8 cellular contexts compared by ENCODE assay signal in the genomic region with DNA sequence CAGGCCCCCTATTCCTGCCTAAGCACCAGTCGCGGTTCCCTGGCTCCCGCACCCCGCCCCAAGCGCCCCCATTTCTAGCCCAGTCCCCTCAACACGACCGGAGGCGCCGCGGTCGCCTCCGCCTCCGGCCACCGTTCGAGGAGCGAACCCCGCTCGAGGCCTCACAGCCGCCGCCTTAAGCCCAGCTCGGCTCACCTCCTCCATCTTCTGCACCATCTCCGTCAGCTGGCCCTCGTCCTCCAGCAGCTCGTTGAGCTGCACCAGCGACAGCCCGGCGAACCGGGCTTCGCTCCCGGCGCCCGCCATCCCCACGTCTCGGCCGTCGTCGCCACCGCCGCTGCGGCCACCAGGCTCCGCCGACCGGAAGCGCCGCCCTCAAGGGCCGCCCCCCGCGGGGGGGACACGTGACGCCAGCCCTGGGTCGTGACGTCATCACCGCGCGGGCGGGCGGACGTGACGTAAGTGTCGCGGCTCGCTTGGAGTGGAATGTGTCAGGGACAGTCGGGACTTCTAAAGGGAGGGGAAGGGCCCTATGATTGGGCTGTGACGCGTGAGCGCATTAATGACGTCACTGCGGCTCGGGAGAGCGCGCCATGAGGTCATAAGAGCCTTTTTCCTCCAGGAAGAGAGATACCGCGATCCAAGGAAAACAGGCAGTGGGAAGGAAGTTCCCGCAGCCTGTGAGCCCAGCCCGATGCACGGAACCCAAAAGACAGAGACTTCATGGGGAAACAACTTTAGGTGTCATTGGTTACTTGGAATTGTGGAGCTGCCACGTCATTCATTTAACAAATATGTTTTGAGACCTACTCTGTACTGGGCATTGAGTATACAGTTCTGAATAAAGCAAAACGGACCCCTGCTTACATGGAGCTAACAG. TPM values are rescaled to one million over a fixed set of nuclear protein-coding genes. Genes with fewer than 3 reads are reported as not detected.
A peak's percentile ranks its signal among the peaks of the same experiment; 100 is the strongest.
DNase-seq lines count a peak whose midpoint lies in the region; ATAC-seq and TF ChIP-seq lines count a peak whose summit lies in the region.

A gene with protein sequence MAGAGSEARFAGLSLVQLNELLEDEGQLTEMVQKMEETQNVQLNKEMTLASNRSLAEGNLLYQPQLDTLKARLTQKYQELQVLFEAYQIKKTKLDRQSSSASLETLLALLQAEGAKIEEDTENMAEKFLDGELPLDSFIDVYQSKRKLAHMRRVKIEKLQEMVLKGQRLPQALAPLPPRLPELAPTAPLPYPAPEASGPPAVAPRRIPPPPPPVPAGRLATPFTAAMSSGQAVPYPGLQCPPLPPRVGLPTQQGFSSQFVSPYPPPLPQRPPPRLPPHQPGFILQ (minus strand): TSS at position 368 of the 880 bp plus-strand sequence. CDS start 62 bp downstream, at position 306.

- peak; percentile 26; the same call in 1 of the 2 replicates for TF ChIP-seq EP300 in Ishikawa (IDR thresholded peaks at IDR 0.05; ENCODE audit: borderline replicate concordance)

- peak within 1 kb of the TSS; percentile 92 for H3K27ac Mint-ChIP-seq in activated naive CD8-positive, alpha-beta T cell
- H3K27ac Mint-ChIP-seq in osteocyte (ENCODE audit: unreplicated experiment), result peak within 1 kb of the TSS; percentile 95

- CTCF ChIA-PET in AG04450 (lab: Charles Lee), result no interaction called here

- TF ChIP-seq RAD21 in Ishikawa (IDR thresholded peaks at IDR 0.05; ENCODE audit: low read depth), result no peak

- peak; percentile 36 for ATAC-seq in GM18861 (IDR thresholded peaks at IDR 0.05; ENCODE audit: unreplicated experiment)
- ATAC-seq in SK-N-SH treated with all-trans-retinoic acid at 6 μM for 48 hours, result peak; percentile 78

- peak within 1 kb of the TSS; percentile 82 for H3K27ac ChIP-seq in AG04450 (ENCODE audit: low read depth, low read length)
- peak within 1 kb of the TSS; percentile 78 for H3K27ac ChIP-seq in temporal lobe (ENCODE audit: low read depth, low read length)

- H3K27me3 Mint-ChIP-seq in activated naive CD8-positive, alpha-beta T cell, result no peaks in the 10 kb centered on the region
- H3K27me3 Mint-ChIP-seq in osteocyte (ENCODE audit: unreplicated experiment), result no peaks in the 10 kb centered on the region

- peak within 1 kb of the TSS; percentile 92 for H3K4me3 Mint-ChIP-seq in activated naive CD8-positive, alpha-beta T cell
- peak within 1 kb of the TSS; percentile 95 for H3K4me3 Mint-ChIP-seq in osteocyte (ENCODE audit: unreplicated experiment)

- POLR2A ChIA-PET in AG04450 (lab: Yijun Ruan, JAX), result no interaction called here

- no peaks in the 10 kb centered on the region for H3K27me3 ChIP-seq in AG04450 (ENCODE audit: control insufficient read depth, insufficient read depth, low read length)

- peaks cover 3% of the 10 kb centered on the region for H3K36me3 Mint-ChIP-seq in activated naive CD8-positive, alpha-beta T cell
- no peaks in the 10 kb centered on the region for H3K36me3 Mint-ChIP-seq in osteocyte (ENCODE audit: unreplicated experiment)

- H3K4me1 Mint-ChIP-seq in activated naive CD8-positive, alpha-beta T cell (ENCODE audit: low read depth), result peaks cover 86% of the 10 kb centered on the region
- H3K4me1 Mint-ChIP-seq in osteocyte (ENCODE audit: unreplicated experiment), result peaks cover 60% of the 10 kb centered on the region

- DNase-seq in AG04450 (ENCODE audit: low read depth, low spot score) (no peak), glomerular visceral epithelial cell (ENCODE audit: extremely low spot score) (peak; percentile 80), osteocyte (ENCODE audit: extremely low spot score, unreplicated experiment) (peak; percentile 94)

- H3K9me3 ChIP-seq in AG04450 (ENCODE audit: control insufficient read depth, insufficient read depth, low read length), result peaks cover 2% of the 10 kb centered on the region; the same call in 1 of the 2 replicates

- TF ChIP-seq CTCF in AG04450 (IDR thresholded peaks at IDR 0.05; ENCODE audit: low read depth, low read length) (no peak), osteocyte (IDR thresholded peaks at IDR 0.05) (no peak)

- H3K4me3 ChIP-seq in AG04450 (ENCODE audit: low read depth, low read length), result peak within 1 kb of the TSS; percentile 92

- no peaks in the 10 kb centered on the region for H3K9me3 Mint-ChIP-seq in activated naive CD8-positive, alpha-beta T cell (ENCODE audit: low read depth)
- no peaks in the 10 kb centered on the region for H3K9me3 Mint-ChIP-seq in osteocyte (ENCODE audit: unreplicated experiment)

TF ChIP-seq in Ishikawa, 13 proteins besides CTCF, POLR2A, EP300 and RAD21:
- TF ChIP-seq CEBPB (IDR thresholded peaks at IDR 0.05) (no peak), ZBTB7A (IDR thresholded peaks at IDR 0.05; ENCODE audit: low read depth) (no peak), CREB1 (IDR thresholded peaks at IDR 0.05; ENCODE audit: low read depth) (peak; percentile 99), FOXM1 (IDR thresholded peaks at IDR 0.05; ENCODE audit: borderline replicate concordance, low read depth) (no peak), EGR1 (IDR thresholded peaks at IDR 0.05) (peak; percentile 78), TCF12 (IDR thresholded peaks at IDR 0.05; ENCODE audit: low read depth) (peak; percentile 58; the same call in 1 of the 2 replicates), YY1 (IDR thresholded peaks at IDR 0.05; ENCODE audit: low read depth) (peak; percentile 63; the same call in 1 of the 2 replicates)
- TF ChIP-seq, protein P1, sequence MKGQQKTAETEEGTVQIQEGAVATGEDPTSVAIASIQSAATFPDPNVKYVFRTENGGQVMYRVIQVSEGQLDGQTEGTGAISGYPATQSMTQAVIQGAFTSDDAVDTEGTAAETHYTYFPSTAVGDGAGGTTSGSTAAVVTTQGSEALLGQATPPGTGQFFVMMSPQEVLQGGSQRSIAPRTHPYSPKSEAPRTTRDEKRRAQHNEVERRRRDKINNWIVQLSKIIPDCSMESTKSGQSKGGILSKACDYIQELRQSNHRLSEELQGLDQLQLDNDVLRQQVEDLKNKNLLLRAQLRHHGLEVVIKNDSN (IDR thresholded peaks at IDR 0.05), result peak; percentile 96
- TF ChIP-seq, protein P2, sequence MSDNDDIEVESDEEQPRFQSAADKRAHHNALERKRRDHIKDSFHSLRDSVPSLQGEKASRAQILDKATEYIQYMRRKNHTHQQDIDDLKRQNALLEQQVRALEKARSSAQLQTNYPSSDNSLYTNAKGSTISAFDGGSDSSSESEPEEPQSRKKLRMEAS (IDR thresholded peaks at IDR 0.05), result peak; percentile 79
TF ChIP-seq in Ishikawa: peak in this region for 6.

TF ChIP-seq in SK-N-SH treated with all-trans-retinoic acid at 6 μM for 48 hours, 23 proteins besides CTCF, POLR2A, EP300 and RAD21 (continues in another document):
- TF ChIP-seq ZFP3 (CRISPR knock-in tag; IDR thresholded peaks at IDR 0.05) (peak; percentile 75; the same call in 1 of the 2 replicates), ZFP30 (CRISPR knock-in tag; IDR thresholded peaks at IDR 0.05) (no peak), TCF4 (CRISPR knock-in tag; IDR thresholded peaks at IDR 0.05; ENCODE audit: borderline replicate concordance) (no peak), GLIS3 (CRISPR knock-in tag; IDR thresholded peaks at IDR 0.05) (no peak), ZNF565 (CRISPR knock-in tag; conservative IDR thresholded peaks at IDR 0.05; ENCODE audit: low read depth) (peak; percentile 91), ARNTL (CRISPR knock-in tag; IDR thresholded peaks at IDR 0.05; ENCODE audit: borderline replicate concordance, low read depth) (no peak), PPARA (CRISPR knock-in tag; IDR thresholded peaks at IDR 0.05; ENCODE audit: borderline replicate concordance) (no peak), BACH2 (CRISPR knock-in tag; IDR thresholded peaks at IDR 0.05; ENCODE audit: borderline replicate concordance) (no peak)
- TF ChIP-seq, protein P3, sequence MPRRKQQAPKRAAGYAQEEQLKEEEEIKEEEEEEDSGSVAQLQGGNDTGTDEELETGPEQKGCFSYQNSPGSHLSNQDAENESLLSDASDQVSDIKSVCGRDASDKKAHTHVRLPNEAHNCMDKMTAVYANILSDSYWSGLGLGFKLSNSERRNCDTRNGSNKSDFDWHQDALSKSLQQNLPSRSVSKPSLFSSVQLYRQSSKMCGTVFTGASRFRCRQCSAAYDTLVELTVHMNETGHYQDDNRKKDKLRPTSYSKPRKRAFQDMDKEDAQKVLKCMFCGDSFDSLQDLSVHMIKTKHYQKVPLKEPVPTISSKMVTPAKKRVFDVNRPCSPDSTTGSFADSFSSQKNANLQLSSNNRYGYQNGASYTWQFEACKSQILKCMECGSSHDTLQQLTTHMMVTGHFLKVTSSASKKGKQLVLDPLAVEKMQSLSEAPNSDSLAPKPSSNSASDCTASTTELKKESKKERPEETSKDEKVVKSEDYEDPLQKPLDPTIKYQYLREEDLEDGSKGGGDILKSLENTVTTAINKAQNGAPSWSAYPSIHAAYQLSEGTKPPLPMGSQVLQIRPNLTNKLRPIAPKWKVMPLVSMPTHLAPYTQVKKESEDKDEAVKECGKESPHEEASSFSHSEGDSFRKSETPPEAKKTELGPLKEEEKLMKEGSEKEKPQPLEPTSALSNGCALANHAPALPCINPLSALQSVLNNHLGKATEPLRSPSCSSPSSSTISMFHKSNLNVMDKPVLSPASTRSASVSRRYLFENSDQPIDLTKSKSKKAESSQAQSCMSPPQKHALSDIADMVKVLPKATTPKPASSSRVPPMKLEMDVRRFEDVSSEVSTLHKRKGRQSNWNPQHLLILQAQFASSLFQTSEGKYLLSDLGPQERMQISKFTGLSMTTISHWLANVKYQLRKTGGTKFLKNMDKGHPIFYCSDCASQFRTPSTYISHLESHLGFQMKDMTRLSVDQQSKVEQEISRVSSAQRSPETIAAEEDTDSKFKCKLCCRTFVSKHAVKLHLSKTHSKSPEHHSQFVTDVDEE (CRISPR knock-in tag; IDR thresholded peaks at IDR 0.05), result peak; percentile 37; the same call in 1 of the 2 replicates
- TF ChIP-seq, protein P4, sequence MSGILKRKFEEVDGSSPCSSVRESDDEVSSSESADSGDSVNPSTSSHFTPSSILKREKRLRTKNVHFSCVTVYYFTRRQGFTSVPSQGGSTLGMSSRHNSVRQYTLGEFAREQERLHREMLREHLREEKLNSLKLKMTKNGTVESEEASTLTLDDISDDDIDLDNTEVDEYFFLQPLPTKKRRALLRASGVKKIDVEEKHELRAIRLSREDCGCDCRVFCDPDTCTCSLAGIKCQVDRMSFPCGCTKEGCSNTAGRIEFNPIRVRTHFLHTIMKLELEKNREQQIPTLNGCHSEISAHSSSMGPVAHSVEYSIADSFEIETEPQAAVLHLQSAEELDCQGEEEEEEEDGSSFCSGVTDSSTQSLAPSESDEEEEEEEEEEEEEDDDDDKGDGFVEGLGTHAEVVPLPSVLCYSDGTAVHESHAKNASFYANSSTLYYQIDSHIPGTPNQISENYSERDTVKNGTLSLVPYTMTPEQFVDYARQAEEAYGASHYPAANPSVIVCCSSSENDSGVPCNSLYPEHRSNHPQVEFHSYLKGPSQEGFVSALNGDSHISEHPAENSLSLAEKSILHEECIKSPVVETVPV (CRISPR knock-in tag; IDR thresholded peaks at IDR 0.05), result no peak

RNA-seq across cellular contexts. Expression of the gene that starts here (rescaled TPM):
- 23.9 and 24.5 TPM in 2 replicates for polyA plus RNA-seq in AG04450 (2011; rRNA removed)
- 16.0 and 17.6 TPM in 2 replicates for polyA minus RNA-seq in AG04450 (2011; rRNA and poly(A)+ RNA removed)
- total RNA-seq in osteocyte (27.5 and 29.9 TPM in 2 replicates), temporal lobe (21.9 TPM)
